Comparison of ENCODE assay signal across 19 cellular contexts in genomic region chr3:6605245-6605644, GRCh38.
DNase-seq lines count a peak whose midpoint lies in the region; ATAC-seq and TF ChIP-seq lines count a peak whose summit lies in the region.
"Had no signal": no experiment of that assay in that cellular context is flagged by ENCODE, and none has a peak within 500 bp of the region (broad histone marks: within the 10 kb centered on the region; RNA-seq: fewer than 3 reads in every experiment).

No MANE protein-coding gene starts in this region.

- no peak overlapping the region for H2BK15ac ChIP-seq in IMR-90 (ENCODE audit: low read depth, low read length)
- no peak overlapping the region for H2BK15ac ChIP-seq in mesenchymal stem cell (ENCODE audit: low read depth, poor library complexity, severe bottlenecking)

- no peak for TF ChIP-seq RAD21 in IMR-90 (IDR thresholded peaks at IDR 0.05; ENCODE audit: low read length)

- no peak overlapping the region for H2BK120ac ChIP-seq in IMR-90 (ENCODE audit: low read depth, low read length)
- H2BK120ac ChIP-seq in mesenchymal stem cell (ENCODE audit: low read depth, low read length) = no peak overlapping the region

- H3K79me1 ChIP-seq in IMR-90 (ENCODE audit: low read depth in 1 of 2, low read length in 2 of 2) = no peaks in the 10 kb centered on the region
- H3K79me1 ChIP-seq in mesenchymal stem cell (replicated peaks; ENCODE audit: low read length, poor library complexity, severe bottlenecking) = no peaks in the 10 kb centered on the region

- H3K27me3 Mint-ChIP-seq in endodermal cell (ENCODE audit: insufficient read depth) = no peaks in the 10 kb centered on the region
- H3K27me3 Mint-ChIP-seq: CD4-positive, alpha-beta T cell; T-helper 17 cell had no signal

- CTCF ChIA-PET in IMR-90 (lab: Yijun Ruan, JAX) = no interaction called here

- no peak overlapping the region for H4K8ac ChIP-seq in IMR-90 (ENCODE audit: low read depth in 2 of 2, low read length in 2 of 2)
- no peak overlapping the region for H4K8ac ChIP-seq in mesenchymal stem cell (ENCODE audit: low read length)

- H3K4me2 ChIP-seq in IMR-90 (ENCODE audit: low read depth, low read length) (no peak overlapping the region), mesenchymal stem cell (ENCODE audit: low read length, poor library complexity, severe bottlenecking) (no peak overlapping the region)

- no peaks in the 10 kb centered on the region for H4K20me1 ChIP-seq in IMR-90 (ENCODE audit: insufficient read depth, low read length)

- H3K23ac ChIP-seq in IMR-90 (ENCODE audit: low read depth, low read length) (no peak overlapping the region), mesenchymal stem cell (ENCODE audit: low read length in 2 of 2) (no peak overlapping the region)

- WGBS in IMR-90 (ENCODE audit: extremely low coverage in 2 of 2, insufficient read length in 1 of 2), 2 experiments = no CpG with 5 or more reads among the region's 3 CpGs
- WGBS in mesenchymal stem cell = no CpG with 5 or more reads among the region's 3 CpGs
- 84% methylated on average over 3 of the region's 3 CpGs; no CpG with 5 or more reads in 1 of the 2 experiments for WGBS in endodermal cell (ENCODE audit: insufficient coverage in 1 of 2, insufficient read length in 1 of 2), 2 experiments

- peaks cover 4% of the 10 kb centered on the region for H3K9me3 Mint-ChIP-seq in endodermal cell

- H2BK5ac ChIP-seq in IMR-90 (ENCODE audit: low read depth, low read length, poor library complexity, severe bottlenecking) (no peak overlapping the region), mesenchymal stem cell (ENCODE audit: low read depth, low read length, poor library complexity, severe bottlenecking) (no peak overlapping the region)

- H2BK12ac ChIP-seq in mesenchymal stem cell (ENCODE audit: low read length in 2 of 2) = no peak overlapping the region

- ATAC-seq in GM18519 (IDR thresholded peaks at IDR 0.05; ENCODE audit: low FRiP score, unreplicated experiment) = peak; percentile 78
- ATAC-seq in HG02884 (IDR thresholded peaks at IDR 0.05; ENCODE audit: unreplicated experiment) = peak; percentile 55
- no peak for ATAC-seq in IMR-90 (ENCODE audit: low read depth)
- ATAC-seq in GM21529 (IDR thresholded peaks at IDR 0.05; ENCODE audit: unreplicated experiment) = no peak
- ATAC-seq: SK-N-SH treated with all-trans-retinoic acid at 6 μM for 48 hours, T-helper 17 cell had no signal

- H4K5ac ChIP-seq in IMR-90 (ENCODE audit: low read depth, low read length) = no peak overlapping the region

- intact Hi-C loops in IMR-90 (cut with micrococcal nuclease) = no loop called here

- H3K9ac ChIP-seq in IMR-90 (ENCODE audit: low read depth, low read length) (no peak overlapping the region), mesenchymal stem cell (ENCODE audit: low read length) (no peak overlapping the region), endodermal cell (ENCODE audit: extremely low read depth, low read length, poor library complexity, severe bottlenecking) (no peak overlapping the region)

- H3K27me3 ChIP-seq in IMR-90 (ENCODE audit: control insufficient read depth, insufficient read depth, low read length) = no peaks in the 10 kb centered on the region
- H3K27me3 ChIP-seq in mesenchymal stem cell (ENCODE audit: control insufficient read depth in 1 of 2, insufficient read depth in 1 of 2, low read length in 2 of 2) = no peaks in the 10 kb centered on the region
- H3K27me3 ChIP-seq in endodermal cell (ENCODE audit: control insufficient read depth, insufficient read depth, low read length, poor library complexity, severe bottlenecking) = no peaks in the 10 kb centered on the region
- H3K27me3 ChIP-seq: BE2C had no signal

- dilution Hi-C loops in IMR-90 (cut with HindIII; ENCODE audit: low sequenced_read_pairs, unreplicated experiment) = no loop called here

- H3K4me1 ChIP-seq in IMR-90 (ENCODE audit: control insufficient read depth, insufficient read depth, low read length) (no peaks in the 10 kb centered on the region), mesenchymal stem cell (ENCODE audit: control insufficient read depth, insufficient read depth, low read depth, low read length) (no peaks in the 10 kb centered on the region), endodermal cell (ENCODE audit: control insufficient read depth, insufficient read depth, low read length) (peaks cover 3% of the 10 kb centered on the region)
- H3K4me1 ChIP-seq: BE2C had no signal

- TF ChIP-seq CTCF in IMR-90 (conservative IDR thresholded peaks at IDR 0.05; ENCODE audit: low read depth, low read length) (no peak), astrocyte of the spinal cord (IDR thresholded peaks at IDR 0.05; ENCODE audit: low read depth, low read length) (no peak), endodermal cell (conservative IDR thresholded peaks at IDR 0.05) (no peak)

- peak; percentile 3 for DNase-seq in IMR-90
- peak; percentile 12 for DNase-seq in astrocyte of the spinal cord (ENCODE audit: low read depth, low spot score)
- DNase-seq in mesenchymal stem cell = no peak
- DNase-seq in dedifferentiated amniotic fluid mesenchymal stem cell (ENCODE audit: extremely low spot score) = no peak
- no peak for DNase-seq in endodermal cell
- DNase-seq: BE2C; Calu3; CD4-positive, alpha-beta T cell; DMS79; HCEC 1CT; KBM-7; NCI-H1436 treated with DMSO at 0.1 percent for 48 hours; NCI-H2029 treated with DMSO at 0.1 percent for 48 hours; SHP77 treated with DMSO at 0.1 percent for 48 hours; T-helper 17 cell had no signal

- H3K36me3 Mint-ChIP-seq in endodermal cell (ENCODE audit: low read depth) = peaks cover 2% of the 10 kb centered on the region

- H3K4me3 Mint-ChIP-seq in endodermal cell = no peak overlapping the region
- H3K4me3 Mint-ChIP-seq: CD4-positive, alpha-beta T cell; T-helper 17 cell had no signal

- in situ Hi-C loops in IMR-90 (cut with MboI; ENCODE audit: low sequenced_read_pairs) = no loop called here
- in situ Hi-C loops in astrocyte of the spinal cord (cut with HindIII; ENCODE audit: low sequenced_read_pairs) = no loop called here

- H3K36me3 ChIP-seq in IMR-90 (ENCODE audit: control insufficient read depth, insufficient read depth, low read length) (no peaks in the 10 kb centered on the region), mesenchymal stem cell (ENCODE audit: control insufficient read depth in 1 of 2, insufficient read depth in 2 of 2, low read depth in 1 of 2, low read length in 2 of 2) (no peaks in the 10 kb centered on the region), endodermal cell (ENCODE audit: control insufficient read depth, insufficient read depth, low read length) (no peaks in the 10 kb centered on the region)
- H3K36me3 ChIP-seq: BE2C had no signal

- BruUV-seq in IMR-90 (replicated peaks; lab: Mats Ljungman, UMichigan) = no TSS peak

- H3K9me1 ChIP-seq in IMR-90 (ENCODE audit: insufficient read depth, low read length) = no peaks in the 10 kb centered on the region

- H3K4ac ChIP-seq in IMR-90 (ENCODE audit: low read depth, low read length) (no peak overlapping the region), mesenchymal stem cell (ENCODE audit: low read depth in 1 of 2, low read length in 2 of 2) (no peak overlapping the region)

- no peak overlapping the region for H4K91ac ChIP-seq in IMR-90 (ENCODE audit: insufficient read depth, low read depth, low read length)
- H4K91ac ChIP-seq in mesenchymal stem cell (ENCODE audit: low read length) = no peak overlapping the region

- H2AK5ac ChIP-seq in IMR-90 (ENCODE audit: low read depth, low read length) (no peak overlapping the region), mesenchymal stem cell (ENCODE audit: low read length, severe bottlenecking) (no peak overlapping the region)

- no peak overlapping the region for H2AK9ac ChIP-seq in IMR-90 (replicated peaks; ENCODE audit: low read depth, low read length, poor library complexity)

- H2BK20ac ChIP-seq in IMR-90 (ENCODE audit: low read depth, low read length) = no peak overlapping the region

- peaks cover 16% of the 10 kb centered on the region for H3K4me1 Mint-ChIP-seq in endodermal cell
- H3K4me1 Mint-ChIP-seq: T-helper 17 cell had no signal

- H3K27ac Mint-ChIP-seq in endodermal cell = no peak overlapping the region
- H3K27ac Mint-ChIP-seq: CD4-positive, alpha-beta T cell; T-helper 17 cell had no signal

- no peak for TF ChIP-seq POLR2A in IMR-90 (IDR thresholded peaks at IDR 0.05; ENCODE audit: low read depth, low read length)

- H3K9me3 ChIP-seq in IMR-90 (ENCODE audit: control insufficient read depth, insufficient read depth, low read length) (no peaks in the 10 kb centered on the region), mesenchymal stem cell (ENCODE audit: control insufficient read depth, low read length) (peaks cover 23% of the 10 kb centered on the region), endodermal cell (ENCODE audit: control insufficient read depth, low read length) (no peaks in the 10 kb centered on the region)
- H3K9me3 ChIP-seq: BE2C had no signal

- H2AFZ ChIP-seq in IMR-90 (replicated peaks; ENCODE audit: low read length, poor library complexity) (no peak overlapping the region), mesenchymal stem cell (ENCODE audit: low read depth, low read length) (no peak overlapping the region)

- POLR2A ChIA-PET in IMR-90 (lab: Charles Lee; ENCODE audit: unreplicated experiment) = no interaction called here

- H3K27ac ChIP-seq in IMR-90 (ENCODE audit: insufficient read depth, low read length) (no peak overlapping the region), mesenchymal stem cell (ENCODE audit: low read length, poor library complexity, severe bottlenecking) (no peak overlapping the region), endodermal cell (ENCODE audit: low read depth, low read length) (no peak overlapping the region)

- H3K18ac ChIP-seq in IMR-90 (ENCODE audit: low read depth, low read length) (no peak overlapping the region), mesenchymal stem cell (ENCODE audit: low read depth in 1 of 2, low read length in 2 of 2) (no peak overlapping the region)

- H3K14ac ChIP-seq in IMR-90 (replicated peaks; ENCODE audit: low read depth, low read length) = no peak overlapping the region
- H3K14ac ChIP-seq in mesenchymal stem cell (ENCODE audit: low read length in 2 of 2) = no peak overlapping the region

- H3K4me3 ChIP-seq in IMR-90 (ENCODE audit: insufficient read depth, low read depth, low read length) (no peak overlapping the region), astrocyte of the spinal cord (ENCODE audit: low read depth, low read length) (no peak overlapping the region), mesenchymal stem cell (ENCODE audit: insufficient read depth in 1 of 2, low read depth in 1 of 2, low read length in 2 of 2) (no peak overlapping the region), endodermal cell (ENCODE audit: low read length) (no peak overlapping the region)

- no peak overlapping the region for H3K56ac ChIP-seq in IMR-90 (ENCODE audit: extremely low read depth, insufficient read depth, low read length)

TF ChIP-seq in IMR-90, 13 proteins besides CTCF, POLR2A, EP300 and RAD21 (continues in another document):
- TF ChIP-seq NFE2L2 (IDR thresholded peaks at IDR 0.05; ENCODE audit: low read depth, low read length) (no peak), USF2 (IDR thresholded peaks at IDR 0.05; ENCODE audit: low read depth, low read length) (no peak)

Comparison
In these comparisons a context has a peak if more than half of its experiments do, and no peak if none do; other contexts are left out.
1. ATAC-seq: peak in GM18519 (single experiment) and HG02884 (single experiment); none in IMR-90 (single experiment) and GM21529 (single experiment).
2. DNase-seq: peak in IMR-90 (single experiment) and astrocyte of the spinal cord (single experiment); none in mesenchymal stem cell (single experiment), dedifferentiated amniotic fluid mesenchymal stem cell (single experiment) and endodermal cell (single experiment).